In genomic region chr2:67463810-67464209, GRCh38 we compare ENCODE assay signal across 11 cellular contexts.
DNase-seq lines count a peak whose midpoint lies in the region; TF ChIP-seq lines count a peak whose summit lies in the region.
"Had no signal": no experiment of that assay in that cellular context is flagged by ENCODE, and none has a peak within 500 bp of the region (broad histone marks: within the 10 kb centered on the region; RNA-seq: fewer than 3 reads in every experiment).

No MANE protein-coding gene starts in this region.

- peaks cover 37% of the 10 kb centered on the region for H3K4me1 Mint-ChIP-seq in MCF 10A (ENCODE audit: insufficient read depth, unreplicated experiment)

- H3K27me3 ChIP-seq in skeletal muscle tissue (ENCODE audit: control insufficient read depth in 3 of 3, insufficient read depth in 3 of 3, low read length in 3 of 3) = no peaks in the 10 kb centered on the region

- no peaks in the 10 kb centered on the region for H3K27me3 Mint-ChIP-seq in MCF 10A (ENCODE audit: insufficient read depth, unreplicated experiment)

- BruUV-seq in MCF 10A (replicated peaks; lab: Mats Ljungman, UMichigan) = no TSS peak

- peak overlapping the region; percentile 51 for H3K27ac ChIP-seq in skeletal muscle tissue (ENCODE audit: low read depth, low read length)
- H3K27ac ChIP-seq: 22Rv1 had no signal

- POLR2A ChIA-PET in MCF 10A (lab: Yijun Ruan, JAX) = interaction anchor here (0.6 to 5.4 kb wide), 19 partner anchors 9 to 1030 kb away, joined by 3 to 77 read pairs (median 5); partner anchors contain the start of genes ETAA1 and MEIS1

- peaks cover 0 to 8% (median 6%) of the 10 kb centered on the region in 3 donors for H3K4me1 ChIP-seq in skeletal muscle tissue (ENCODE audit: control insufficient read depth in 3 of 3, insufficient read depth in 3 of 3, low read length in 3 of 3)

- intact Hi-C loops in MCF 10A (cut with micrococcal nuclease) = loop anchor here (5.0 kb wide), 2 partner anchors 67 to 1037 kb away; partner anchors contain the start of gene ETAA1

- H3K9me3 ChIP-seq in skeletal muscle tissue (ENCODE audit: control insufficient read depth in 3 of 3, low read length in 3 of 3) = no peaks in the 10 kb centered on the region

- H3K9me3 Mint-ChIP-seq in MCF 10A (ENCODE audit: unreplicated experiment) = no peaks in the 10 kb centered on the region
- H3K9me3 Mint-ChIP-seq: brain; T-helper 2 cell treated with Interferon-gamma antibody and Interleukin-4, amounts not matched to agents 5 μg/mL and 100 μg/mL, for 36 hours had no signal

- no peak for TF ChIP-seq CTCF in MCF 10A (IDR thresholded peaks at IDR 0.05; ENCODE audit: unreplicated experiment)

- no peaks in the 10 kb centered on the region for H3K36me3 ChIP-seq in skeletal muscle tissue (ENCODE audit: control insufficient read depth in 3 of 3, insufficient read depth in 3 of 3, low read length in 3 of 3)

- CTCF ChIA-PET in MCF 10A (lab: Yijun Ruan, JAX) = interaction anchor here (0.6 to 3.1 kb wide), 2 partner anchors 12 to 74 kb away, joined by 3 to 24 read pairs; no protein-coding TSS in a partner anchor

- no peak overlapping the region for H3K9ac ChIP-seq in skeletal muscle tissue (ENCODE audit: low read depth in 1 of 3, low read length in 3 of 3)

- H3K36me3 Mint-ChIP-seq in MCF 10A (ENCODE audit: insufficient read depth, unreplicated experiment) = no peaks in the 10 kb centered on the region
- H3K36me3 Mint-ChIP-seq: brain had no signal

- peak overlapping the region; percentile 28 for H3K4me3 Mint-ChIP-seq in MCF 10A (ENCODE audit: unreplicated experiment)
- H3K4me3 Mint-ChIP-seq: brain; T-helper 2 cell treated with Interferon-gamma antibody and Interleukin-4, amounts not matched to agents 5 μg/mL and 100 μg/mL, for 36 hours had no signal

- peak; percentile 31 for DNase-seq in DMS53 (lab: John Stamatoyannopoulos, UW)
- DNase-seq in DMS53 treated with DMSO at 0.1 percent for 48 hours (lab: John Stamatoyannopoulos, UW; ENCODE audit: unreplicated experiment) = no peak
- DNase-seq in NCI-H510A (lab: John Stamatoyannopoulos, UW) = peak; percentile 61
- peak; percentile 97 for DNase-seq in MCF 10A (ENCODE audit: unreplicated experiment)
- DNase-seq in GM03348 (ENCODE audit: low spot score) = no peak
- no peak for DNase-seq in GF-D8 (lab: John Stamatoyannopoulos, UW)
- no peak for DNase-seq in T1000 (lab: John Stamatoyannopoulos, UW)

- no peak overlapping the region for H3K4me3 ChIP-seq in skeletal muscle tissue (ENCODE audit: low read length in 3 of 3)

- peak overlapping the region; percentile 92 for H3K27ac Mint-ChIP-seq in MCF 10A (ENCODE audit: low read depth, unreplicated experiment)
- H3K27ac Mint-ChIP-seq: T-helper 2 cell treated with Interferon-gamma antibody and Interleukin-4, amounts not matched to agents 5 μg/mL and 100 μg/mL, for 36 hours had no signal

Comparison
In these comparisons a context has a peak if more than half of its experiments do, and no peak if none do; other contexts are left out.
1. DNase-seq: peak in DMS53 (single experiment), NCI-H510A (single experiment) and MCF 10A (single experiment); none in DMS53 treated with DMSO at 0.1 percent for 48 hours (single experiment), GM03348 (single experiment), GF-D8 (single experiment) and T1000 (single experiment).